ENCODE assay signal across 9 cellular contexts in the genomic region with DNA sequence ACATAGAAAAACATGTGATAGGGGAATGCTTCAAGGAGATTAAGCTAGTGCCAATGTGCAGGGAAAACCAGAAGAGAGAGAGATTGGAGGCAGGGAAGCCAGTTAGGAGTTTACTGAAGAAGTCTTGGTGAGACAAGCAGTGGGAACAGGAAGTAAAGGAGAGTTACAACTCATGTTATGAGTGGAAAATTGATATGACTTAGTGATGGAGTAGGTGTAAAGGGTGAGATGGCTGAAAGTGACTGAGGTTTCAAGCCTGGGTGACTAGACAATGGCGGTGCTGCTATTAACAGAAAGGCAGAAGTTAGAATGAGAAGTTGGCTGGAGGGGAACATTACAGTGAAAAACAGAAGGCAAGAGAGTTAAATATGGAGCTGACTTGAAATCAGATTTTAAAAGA. TPM values are rescaled to one million over a fixed set of nuclear protein-coding genes. Genes with fewer than 3 reads are reported as not detected.
A peak's percentile ranks its signal among the peaks of the same experiment; 100 is the strongest.
DNase-seq lines count a peak whose midpoint lies in the region; ATAC-seq, FAIRE-seq and TF ChIP-seq lines count a peak whose summit lies in the region.
"Had no signal": no experiment of that assay in that cellular context is flagged by ENCODE, and none has a peak within 500 bp of the region (broad histone marks: within the 10 kb centered on the region; RNA-seq: fewer than 3 reads in every experiment).

No MANE protein-coding gene starts in this region.

- H3K9ac ChIP-seq in keratinocyte (ENCODE audit: control insufficient read depth, extremely low read depth, insufficient read depth, low read length) (no peak overlapping the region), endodermal cell (ENCODE audit: extremely low read depth, low read length, poor library complexity, severe bottlenecking) (no peak overlapping the region)

- H3K79me2 ChIP-seq in keratinocyte (ENCODE audit: control insufficient read depth, insufficient read depth, low read length), result no peaks in the 10 kb centered on the region

- no peaks in the 10 kb centered on the region for H3K27me3 ChIP-seq in keratinocyte (ENCODE audit: control insufficient read depth, extremely low read depth, insufficient read depth, low read length)
- peaks cover 48% of the 10 kb centered on the region for H3K27me3 ChIP-seq in endodermal cell (ENCODE audit: control insufficient read depth, insufficient read depth, low read length, poor library complexity, severe bottlenecking)

- peak overlapping the region; percentile 44 for H2AFZ ChIP-seq in keratinocyte (ENCODE audit: control insufficient read depth, low read length)

- no peaks in the 10 kb centered on the region for H3K9me3 Mint-ChIP-seq in endodermal cell

- H3K4me3 ChIP-seq in keratinocyte (ENCODE audit: control insufficient read depth in 2 of 3, extremely low read depth in 1 of 3, insufficient read depth in 2 of 3, low read depth in 1 of 3, low read length in 3 of 3), result no peak overlapping the region
- no peak overlapping the region for H3K4me3 ChIP-seq in endodermal cell (ENCODE audit: low read length)
- H3K4me3 ChIP-seq: cardiac muscle cell had no signal

- H3K4me1 Mint-ChIP-seq in endodermal cell, result no peaks in the 10 kb centered on the region

- H3K36me3 ChIP-seq in keratinocyte (ENCODE audit: control insufficient read depth in 2 of 2, extremely low read depth in 1 of 2, insufficient read depth in 2 of 2, low read length in 2 of 2), result no peaks in the 10 kb centered on the region
- no peaks in the 10 kb centered on the region for H3K36me3 ChIP-seq in endodermal cell (ENCODE audit: control insufficient read depth, insufficient read depth, low read length)
- H3K36me3 ChIP-seq: cardiac muscle cell had no signal

- H3K27me3 Mint-ChIP-seq in endodermal cell (ENCODE audit: insufficient read depth), result peaks cover 8% of the 10 kb centered on the region

- dilution Hi-C loops in keratinocyte (cut with MboI; ENCODE audit: extremely low pct_ligation_motif_present, low sequenced_read_pairs), result no loop called here

- H4K20me1 ChIP-seq in keratinocyte (ENCODE audit: control insufficient read depth, extremely low read depth, insufficient read depth, low read length), result no peaks in the 10 kb centered on the region

- ATAC-seq in HG03135 (IDR thresholded peaks at IDR 0.05; ENCODE audit: unreplicated experiment), result peak; percentile 58

- H3K4me3 Mint-ChIP-seq in endodermal cell, result no peak overlapping the region

- peaks cover 37% of the 10 kb centered on the region for H3K4me1 ChIP-seq in keratinocyte (ENCODE audit: control insufficient read depth, extremely low read depth, insufficient read depth, low read length)
- H3K4me1 ChIP-seq in endodermal cell (ENCODE audit: control insufficient read depth, insufficient read depth, low read length), result no peaks in the 10 kb centered on the region

- DNase-seq in SIG-M5 treated with dmso at 0.1 percent for 504 hours (lab: John Stamatoyannopoulos, UW; ENCODE audit: unreplicated experiment) (peak; percentile 36), SIG-M5 (lab: John Stamatoyannopoulos, UW) (no peak), GM20000 (ENCODE audit: low spot score) (peak; percentile 69), keratinocyte (ENCODE audit: low read depth, low spot score) (no peak), 8988T (no peak), endodermal cell (no peak), DMS79 treated with DMSO at 0.1 percent for 48 hours (lab: John Stamatoyannopoulos, UW) (no peak)

- FAIRE-seq in keratinocyte (lab: Jason Lieb, UNC), result no peak

- no peak overlapping the region for H3K27ac Mint-ChIP-seq in endodermal cell

- H3K9me3 ChIP-seq in keratinocyte (ENCODE audit: control insufficient read depth, low read depth, low read length), result no peaks in the 10 kb centered on the region
- no peaks in the 10 kb centered on the region for H3K9me3 ChIP-seq in endodermal cell (ENCODE audit: control insufficient read depth, low read length)

- H3K36me3 Mint-ChIP-seq in endodermal cell (ENCODE audit: low read depth), result no peaks in the 10 kb centered on the region

- H3K27ac ChIP-seq in keratinocyte (ENCODE audit: control insufficient read depth, insufficient read depth, low read length) (no peak overlapping the region), endodermal cell (ENCODE audit: low read depth, low read length) (no peak overlapping the region)
- H3K27ac ChIP-seq: cardiac muscle cell had no signal

- TF ChIP-seq CTCF in GM20000 (IDR thresholded peaks at IDR 0.05; ENCODE audit: extremely low read depth, missing control alignments) (no peak), keratinocyte (optimal IDR thresholded peaks at IDR 0.05 in 1 of 3, IDR thresholded peaks at IDR 0.05 in 1 of 3, conservative IDR thresholded peaks at IDR 0.05 in 1 of 3; ENCODE audit: extremely low read depth in 1 of 3, insufficient read depth in 2 of 3, low read length in 3 of 3) (no peak), endodermal cell (conservative IDR thresholded peaks at IDR 0.05) (no peak)

- H3K9me1 ChIP-seq in keratinocyte (ENCODE audit: control insufficient read depth, extremely low read depth, insufficient read depth, low read length), result no peaks in the 10 kb centered on the region

- 88 to 100% methylated on average over 1 of the region's 1 CpG for WGBS in endodermal cell (ENCODE audit: insufficient coverage in 1 of 2, insufficient read length in 1 of 2), 2 experiments

- H3K4me2 ChIP-seq in keratinocyte (ENCODE audit: control insufficient read depth, extremely low read depth, insufficient read depth, low read depth, low read length), result no peak overlapping the region

RNA-seq across cellular contexts. Expression of a gene that starts 16.5 kb away (rescaled TPM):
- polyA plus RNA-seq in keratinocyte, result 0.97 to 2.0 TPM (median 0.99 TPM) in 3 replicates
- not detected for polyA plus RNA-seq in keratinocyte (2011; ENCODE audit: low read depth)
- 0.69 and 1.5 TPM in 2 replicates for polyA plus RNA-seq in keratinocyte (2011; cell fraction: cytosol; rRNA removed)
- polyA plus RNA-seq in keratinocyte (2011; cell fraction: nucleus; rRNA removed), result 1.3 and 2.4 TPM in 2 replicates
- 0.31 and 2.7 TPM in 2 replicates for polyA plus RNA-seq in keratinocyte (2012; ENCODE audit: low replicate concordance)
- polyA minus RNA-seq in keratinocyte, result 0.58 to 4.0 TPM (median 0.63 TPM) in 3 replicates
- polyA minus RNA-seq in keratinocyte (2011; cell fraction: cytosol; rRNA and poly(A)+ RNA removed), result 4.2 TPM
- 1.3 and 1.5 TPM in 2 replicates for polyA minus RNA-seq in keratinocyte (2011; cell fraction: nucleus; rRNA and poly(A)+ RNA removed)
- 10 to 100 TPM; 12.9 to 15.1 TPM for total RNA-seq in endodermal cell
- polyA plus RNA-seq in endodermal cell (2013, experiment 1 of 2), result 9.7 TPM
- polyA plus RNA-seq in endodermal cell (2013, experiment 2 of 2), result 8.9 TPM

RNA-seq across cellular contexts. Expression of a gene that starts 17.3 kb away (rescaled TPM):
- 0.21 to 0.57 TPM (median 0.26 TPM) in 3 replicates for polyA plus RNA-seq in keratinocyte
- not detected for polyA plus RNA-seq in keratinocyte (2011; ENCODE audit: low read depth)
- 0.08 and 0.16 TPM in 2 replicates for polyA plus RNA-seq in keratinocyte (2011; cell fraction: cytosol; rRNA removed)
- polyA plus RNA-seq in keratinocyte (2011; cell fraction: nucleus; rRNA removed), result 0.19 and 0.24 TPM in 2 replicates
- polyA plus RNA-seq in keratinocyte (2012; ENCODE audit: low replicate concordance), result 0.21 and 0.48 TPM in 2 replicates
- polyA minus RNA-seq in keratinocyte, result 0.20 to 1.2 TPM (median 0.22 TPM) in 3 replicates
- not detected for polyA minus RNA-seq in keratinocyte (2011; cell fraction: cytosol; rRNA and poly(A)+ RNA removed)
- not detected in 2 replicates for polyA minus RNA-seq in keratinocyte (2011; cell fraction: nucleus; rRNA and poly(A)+ RNA removed)
- 1 to 10 TPM; 5.4 to 7.6 TPM for total RNA-seq in endodermal cell
- polyA plus RNA-seq in endodermal cell (2013, experiment 1 of 2), result 34.7 TPM
- polyA plus RNA-seq in endodermal cell (2013, experiment 2 of 2), result 26.7 TPM

RNA-seq across cellular contexts. Expression of a gene that starts 41.3 kb away (rescaled TPM):
- polyA plus RNA-seq in keratinocyte, result 25.5 to 30.8 TPM (median 27.8 TPM) in 3 replicates
- polyA plus RNA-seq in keratinocyte (2011; ENCODE audit: low read depth), result 9.8 TPM
- polyA plus RNA-seq in keratinocyte (2011; cell fraction: cytosol; rRNA removed), result 22.1 and 24.5 TPM in 2 replicates
- 41.7 and 47.6 TPM in 2 replicates for polyA plus RNA-seq in keratinocyte (2011; cell fraction: nucleus; rRNA removed)
- polyA plus RNA-seq in keratinocyte (2012; ENCODE audit: low replicate concordance), result 24.8 and 27.4 TPM in 2 replicates
- polyA minus RNA-seq in keratinocyte, result 25.3 to 46.8 TPM (median 32.1 TPM) in 3 replicates
- polyA minus RNA-seq in keratinocyte (2011; cell fraction: cytosol; rRNA and poly(A)+ RNA removed), result 17.6 TPM
- polyA minus RNA-seq in keratinocyte (2011; cell fraction: nucleus; rRNA and poly(A)+ RNA removed), result 16.9 and 17.5 TPM in 2 replicates
- total RNA-seq in endodermal cell, result 10 to 100 TPM; 32.8 to 38.9 TPM
- 27.5 TPM for polyA plus RNA-seq in endodermal cell (2013, experiment 1 of 2)
- polyA plus RNA-seq in endodermal cell (2013, experiment 2 of 2), result 26.4 TPM

RNA-seq across cellular contexts. Expression of a gene that starts 41.6 kb away (rescaled TPM):
- 94.9 to 141 TPM (median 114 TPM) in 3 replicates for polyA plus RNA-seq in keratinocyte
- 67.0 TPM for polyA plus RNA-seq in keratinocyte (2011; ENCODE audit: low read depth)
- polyA plus RNA-seq in keratinocyte (2011; cell fraction: cytosol; rRNA removed), result 80.9 and 85.3 TPM in 2 replicates
- 290 and 315 TPM in 2 replicates for polyA plus RNA-seq in keratinocyte (2011; cell fraction: nucleus; rRNA removed)
- polyA plus RNA-seq in keratinocyte (2012; ENCODE audit: low replicate concordance), result 91.4 and 132 TPM in 2 replicates
- 95.5 to 104 TPM (median 98.0 TPM) in 3 replicates for polyA minus RNA-seq in keratinocyte
- 87.1 TPM for polyA minus RNA-seq in keratinocyte (2011; cell fraction: cytosol; rRNA and poly(A)+ RNA removed)
- 54.7 and 60.1 TPM in 2 replicates for polyA minus RNA-seq in keratinocyte (2011; cell fraction: nucleus; rRNA and poly(A)+ RNA removed)
- total RNA-seq in endodermal cell, result 10 to 100 TPM; 76.3 to 88.9 TPM
- 120 TPM for polyA plus RNA-seq in endodermal cell (2013, experiment 1 of 2)
- 105 TPM for polyA plus RNA-seq in endodermal cell (2013, experiment 2 of 2)

RNA-seq across cellular contexts. Expression of a gene that starts 45.0 kb away (rescaled TPM):
- 5.7 to 10.2 TPM (median 5.9 TPM) in 3 replicates for polyA plus RNA-seq in keratinocyte
- polyA plus RNA-seq in keratinocyte (2011; ENCODE audit: low read depth), result 3.4 TPM
- 2.8 and 3.4 TPM in 2 replicates for polyA plus RNA-seq in keratinocyte (2011; cell fraction: cytosol; rRNA removed)
- polyA plus RNA-seq in keratinocyte (2011; cell fraction: nucleus; rRNA removed), result 28.6 and 31.7 TPM in 2 replicates
- polyA plus RNA-seq in keratinocyte (2012; ENCODE audit: low replicate concordance), result 2.9 and 5.9 TPM in 2 replicates
- 0.98 to 6.3 TPM (median 4.8 TPM) in 3 replicates for polyA minus RNA-seq in keratinocyte
- 2.9 TPM for polyA minus RNA-seq in keratinocyte (2011; cell fraction: cytosol; rRNA and poly(A)+ RNA removed)
- polyA minus RNA-seq in keratinocyte (2011; cell fraction: nucleus; rRNA and poly(A)+ RNA removed), result 3.2 and 5.7 TPM in 2 replicates
- total RNA-seq in endodermal cell, result 1 to 10 TPM in 1 of 2 donors, under 1 TPM in 1; 0.93 to 1.1 TPM
- polyA plus RNA-seq in endodermal cell (2013, experiment 1 of 2), result 0.64 TPM
- polyA plus RNA-seq in endodermal cell (2013, experiment 2 of 2), result 0.41 TPM

Comparison
In these comparisons a context has a peak if more than half of its experiments do, and no peak if none do; other contexts are left out.
1. DNase-seq: peak in SIG-M5 treated with dmso at 0.1 percent for 504 hours (single experiment) and GM20000 (single experiment); none in SIG-M5 (single experiment), keratinocyte (single experiment), 8988T (single experiment), endodermal cell (single experiment) and DMS79 treated with DMSO at 0.1 percent for 48 hours (single experiment).